13 cellular contexts compared by ENCODE assay signal in genomic region chr10:125124114-125124486, GRCh38. TPM values are rescaled to one million over a fixed set of nuclear protein-coding genes. Genes with fewer than 3 reads are reported as not detected.
DNase-seq lines count a peak whose midpoint lies in the region; ATAC-seq and TF ChIP-seq lines count a peak whose summit lies in the region.
"Had no signal": no experiment of that assay in that cellular context is flagged by ENCODE, and none has a peak within 500 bp of the region (broad histone marks: within the 10 kb centered on the region; RNA-seq: fewer than 3 reads in every experiment).

No MANE protein-coding gene starts in this region.

- WGBS in gastroesophageal sphincter (ENCODE audit: low coverage in 1 of 2), 2 donors: 25 to 50% methylated on average over 7 to 9 of the region's 11 CpGs
- WGBS in prostate gland: 29% methylated on average over 11 of the region's 11 CpGs

- TF ChIP-seq POLR2A in gastroesophageal sphincter (IDR thresholded peaks at IDR 0.05) (no peak), prostate gland (IDR thresholded peaks at IDR 0.05) (no peak)

- peak overlapping the region; percentile 83 for H3K27ac ChIP-seq in AG04450 (ENCODE audit: low read depth, low read length)
- peak overlapping the region; percentile 7 for H3K27ac ChIP-seq in angular gyrus (ENCODE audit: low read depth, low read length)
- H3K27ac ChIP-seq in gastroesophageal sphincter: peak overlapping the region; percentile 73 to 88 (median 84)
- peak overlapping the region; percentile 82 to 89 for H3K27ac ChIP-seq in prostate gland

- peaks cover 0 to 8% of the 10 kb centered on the region in 2 donors for H3K36me3 ChIP-seq in gastroesophageal sphincter
- H3K36me3 ChIP-seq in prostate gland: no peaks in the 10 kb centered on the region

- TF ChIP-seq EP300 in gastroesophageal sphincter (IDR thresholded peaks at IDR 0.05): no peak

- H3K27me3 ChIP-seq in AG04450 (ENCODE audit: control insufficient read depth, insufficient read depth, low read length) (no peaks in the 10 kb centered on the region), gastroesophageal sphincter (no peaks in the 10 kb centered on the region), prostate gland (replicated peaks; ENCODE audit: insufficient read depth) (no peaks in the 10 kb centered on the region)
- H3K27me3 ChIP-seq: MG63 had no signal

- DNase-seq in AG04450 (ENCODE audit: low read depth, low spot score): no peak
- no peak for DNase-seq in prostate gland (ENCODE audit: low spot score)
- DNase-seq in stimulated activated CD4-positive, alpha-beta T cell treated with anti-CD3 and anti-CD28 coated beads, Interleukin-4, amount 100 ng/mL, for 24 hours: no peak
- no peak for DNase-seq in SIG-M5 (lab: John Stamatoyannopoulos, UW)
- DNase-seq in GM03348 (ENCODE audit: low spot score): no peak
- DNase-seq: activated CD4-positive, alpha-beta T cell treated with anti-CD3 and anti-CD28 coated beads for 48 hours; effector memory CD8-positive, alpha-beta T cell; NCI-H524 treated with DMSO at 0.1 percent for 48 hours; retina had no signal

- H3K4me1 ChIP-seq in gastroesophageal sphincter: peaks cover 4 to 99% (median 39%) of the 10 kb centered on the region in 3 donors
- H3K4me1 ChIP-seq in prostate gland (replicated peaks): peaks cover 22% of the 10 kb centered on the region

- POLR2A ChIA-PET in AG04450 (lab: Yijun Ruan, JAX): interaction anchor here (0.5 kb wide), 1 partner anchor 32 kb away, joined by 4 read pairs; no protein-coding TSS in a partner anchor

- peak; percentile 20 for ATAC-seq in gastroesophageal sphincter
- no peak for ATAC-seq in HG03045 (IDR thresholded peaks at IDR 0.05; ENCODE audit: unreplicated experiment)
- ATAC-seq: effector memory CD8-positive, alpha-beta T cell had no signal

- TF ChIP-seq CTCF in AG04450 (IDR thresholded peaks at IDR 0.05; ENCODE audit: low read depth, low read length): no peak
- TF ChIP-seq CTCF in gastroesophageal sphincter (IDR thresholded peaks at IDR 0.05): no peak
- TF ChIP-seq CTCF in prostate gland (IDR thresholded peaks at IDR 0.05): no peak

- H3K9me3 ChIP-seq in AG04450 (ENCODE audit: control insufficient read depth, insufficient read depth, low read length) (no peaks in the 10 kb centered on the region), gastroesophageal sphincter (no peaks in the 10 kb centered on the region), prostate gland (no peaks in the 10 kb centered on the region)
- H3K9me3 ChIP-seq: MG63 had no signal

- peak overlapping the region; percentile 23 for H3K4me3 ChIP-seq in AG04450 (ENCODE audit: low read depth, low read length)
- peak overlapping the region in 1 of 2 donors; percentile 22 for H3K4me3 ChIP-seq in gastroesophageal sphincter
- no peak overlapping the region for H3K4me3 ChIP-seq in prostate gland
- H3K4me3 ChIP-seq: MG63 had no signal

- intact Hi-C loops in prostate gland (cut with DNase I): no loop called here

- CTCF ChIA-PET in AG04450 (lab: Charles Lee): interaction anchor here (0.7 to 1.6 kb wide), 2 partner anchors 63 to 76 kb away, joined by 3 to 6 read pairs; no protein-coding TSS in a partner anchor

RNA-seq across cellular contexts. Expression of gene CTBP2, which starts 36.3 kb away (rescaled TPM):
- polyA plus RNA-seq in AG04450 (2011; rRNA removed): 52.5 and 64.0 TPM in 2 replicates
- polyA minus RNA-seq in AG04450 (2011; rRNA and poly(A)+ RNA removed): 99.5 and 105 TPM in 2 replicates
- total RNA-seq in gastroesophageal sphincter (100 to 1,000 TPM in 1 of 4 donors, 10 to 100 TPM in 3; 74.8 to 103 (median 79.2) TPM), prostate gland (10 to 100 TPM; 70.2 to 89.7 TPM)

Comparison
In these comparisons a context has a peak if more than half of its experiments do, and no peak if none do; other contexts are left out.
1. H3K27ac ChIP-seq: peak in every context shown above with its lines; median percentile 86 in prostate gland; 84 in gastroesophageal sphincter; 83 in AG04450; 7 in angular gyrus.